Comparison of ENCODE assay signal across 38 cellular contexts in the genomic region with DNA sequence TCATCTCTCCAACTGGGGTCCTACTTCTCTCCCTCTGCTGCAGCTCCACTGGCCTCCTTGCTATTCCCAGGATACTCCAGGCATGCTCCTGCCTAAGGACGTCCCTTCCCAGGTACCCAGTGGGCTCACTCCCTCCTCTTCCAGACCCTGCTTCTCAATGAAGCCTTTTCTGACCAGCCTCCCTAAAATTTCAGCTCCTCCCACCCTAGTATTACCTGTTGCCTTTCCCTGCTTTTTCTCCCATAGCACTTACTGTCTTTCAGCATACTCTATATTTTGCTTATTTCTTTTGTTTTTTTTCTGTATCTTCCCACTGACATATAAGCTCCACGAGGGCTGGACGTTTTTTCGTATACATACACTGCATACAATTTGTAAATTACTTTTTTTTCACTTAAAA. TPM values are rescaled to one million over a fixed set of nuclear protein-coding genes. Genes with fewer than 3 reads are reported as not detected.
"Had no signal": no experiment of that assay in that cellular context is flagged by ENCODE, and none has a peak within 500 bp of the region (broad histone marks: within the 10 kb centered on the region; RNA-seq: fewer than 3 reads in every experiment).

No MANE protein-coding gene starts in this region.

- H3K36me3 Mint-ChIP-seq: activated CD8-positive, alpha-beta memory T cell treated with anti-CD3 and anti-CD28 coated beads, Interleukin-2, amount 10 ng/mL, durations not matched to agents 7 days and 5 days; activated naive CD4-positive, alpha-beta T cell treated with anti-CD3 and anti-CD28 coated beads, Interleukin-2, amount 10 ng/mL, durations not matched to agents 7 days and 5 days; activated naive CD8-positive, alpha-beta T cell treated with anti-CD3 and anti-CD28 coated beads, Interleukin-2, amount 10 ng/mL, durations not matched to agents 7 days and 5 days; brain had no signal

- H3K4me1 ChIP-seq: ascending aorta had no signal

- H3K4me1 Mint-ChIP-seq: activated CD4-positive, alpha-beta memory T cell treated with anti-CD3 and anti-CD28 coated beads, Interleukin-2, amount 10 ng/mL, durations not matched to agents 7 days and 5 days; activated CD4-positive, alpha-beta T cell treated with anti-CD3 and anti-CD28 coated beads, Interleukin-2, amount 10 ng/mL, durations not matched to agents 7 days and 5 days; activated CD8-positive, alpha-beta memory T cell treated with anti-CD3 and anti-CD28 coated beads, Interleukin-2, amount 10 ng/mL, durations not matched to agents 7 days and 5 days; activated naive CD4-positive, alpha-beta T cell treated with anti-CD3 and anti-CD28 coated beads, Interleukin-2, amount 10 ng/mL, durations not matched to agents 7 days and 5 days; activated naive CD4-positive, alpha-beta T cell treated with anti-CD3 and anti-CD28 coated beads, Interleukin-2, amount 50 U/mL, for 24 hours; activated naive CD8-positive, alpha-beta T cell treated with anti-CD3 and anti-CD28 coated beads, Interleukin-2, amount 10 ng/mL, durations not matched to agents 7 days and 5 days; brain; central memory CD8-positive, alpha-beta T cell had no signal

- DNase-seq: activated CD4-positive, alpha-beta memory T cell treated with anti-CD3 and anti-CD28 coated beads, Interleukin-2, amount 10 ng/mL, durations not matched to agents 7 days and 5 days; activated CD4-positive, alpha-beta T cell treated with anti-CD3 and anti-CD28 coated beads for 1 hour; activated CD4-positive, alpha-beta T cell treated with anti-CD3 and anti-CD28 coated beads for 4 hours; activated CD4-positive, alpha-beta T cell treated with anti-CD3 and anti-CD28 coated beads, Interleukin-2, amount 10 ng/mL, durations not matched to agents 7 days and 5 days; activated CD4-positive, alpha-beta T cell treated with anti-CD3 and anti-CD28 coated beads, Interleukin-2, amount 50 U/mL, for 48 hours; activated CD4-positive, CD25-positive, alpha-beta regulatory T cell; activated CD8-positive, alpha-beta memory T cell treated with anti-CD3 and anti-CD28 coated beads for 24 hours; activated CD8-positive, alpha-beta memory T cell treated with anti-CD3 and anti-CD28 coated beads, Interleukin-2, amount 10 ng/mL, durations not matched to agents 7 days and 5 days; activated CD8-positive, alpha-beta memory T cell treated with anti-CD3 and anti-CD28 coated beads, Interleukin-2, amount 50 U/mL, for 48 hours; activated CD8-positive, alpha-beta T cell treated with anti-CD3 and anti-CD28 coated beads, Interleukin-2, amount 10 ng/mL, durations not matched to agents 7 days and 5 days; activated effector memory CD4-positive, alpha-beta T cell treated with Interleukin-2 at 50 U/mL for 16 hours; activated gamma-delta T cell; activated naive CD4-positive, alpha-beta T cell treated with anti-CD3 and anti-CD28 coated beads, Interleukin-2, amount 10 ng/mL, durations not matched to agents 7 days and 5 days; activated naive CD4-positive, alpha-beta T cell treated with Interleukin-2 at 50 U/mL for 16 hours; activated naive CD8-positive, alpha-beta T cell treated with anti-CD3 and anti-CD28 coated beads, Interleukin-2, amount 10 ng/mL, durations not matched to agents 7 days and 5 days; activated naive CD8-positive, alpha-beta T cell treated with anti-CD3 and anti-CD28 coated beads, Interleukin-2, amount 50 U/mL, for 24 hours; activated T-cell treated with anti-CD3 and anti-CD28 coated beads, Interleukin-2, amount 50 U/mL, for 24 hours; activated T-cell treated with anti-CD3 and anti-CD28 coated beads, Interleukin-2, amount 50 U/mL, for 48 hours; amygdala; anterior cingulate cortex; caudate nucleus; cerebellar nuclear complex; SW 1271; T-helper 1 cell; T-helper 2 cell; T-helper 9 cell had no signal

- H3K27me3 ChIP-seq: ascending aorta had no signal

- H3K27ac Mint-ChIP-seq: activated CD4-positive, alpha-beta memory T cell treated with anti-CD3 and anti-CD28 coated beads, Interleukin-2, amount 10 ng/mL, durations not matched to agents 7 days and 5 days; activated CD4-positive, alpha-beta T cell treated with anti-CD3 and anti-CD28 coated beads, Interleukin-2, amount 10 ng/mL, durations not matched to agents 7 days and 5 days; activated CD8-positive, alpha-beta memory T cell treated with anti-CD3 and anti-CD28 coated beads, Interleukin-2, amount 10 ng/mL, durations not matched to agents 7 days and 5 days; activated CD8-positive, alpha-beta T cell treated with anti-CD3 and anti-CD28 coated beads, Interleukin-2, amount 10 ng/mL, durations not matched to agents 7 days and 5 days; activated naive CD4-positive, alpha-beta T cell treated with anti-CD3 and anti-CD28 coated beads, Interleukin-2, amount 10 ng/mL, durations not matched to agents 7 days and 5 days; activated naive CD4-positive, alpha-beta T cell treated with anti-CD3 and anti-CD28 coated beads, Interleukin-2, amount 50 U/mL, for 24 hours; activated naive CD8-positive, alpha-beta T cell; activated naive CD8-positive, alpha-beta T cell treated with anti-CD3 and anti-CD28 coated beads, Interleukin-2, amount 10 ng/mL, durations not matched to agents 7 days and 5 days; activated naive CD8-positive, alpha-beta T cell treated with anti-CD3 and anti-CD28 coated beads, Interleukin-2, amount 50 U/mL, for 24 hours; activated T-cell treated with anti-CD3 and anti-CD28 coated beads, Interleukin-2, amount 50 U/mL, for 24 hours; activated T-helper 2 cell treated with anti-CD3 and anti-CD28 coated beads, Interferon-gamma antibody, Interleukin-2, Interleukin-4, amounts not matched to agents 10 μg/mL and 5 μg/mL and 100 μg/mL, durations not matched to agents 14 hours and 24 hours and 36 hours; brain; T-helper 1 cell treated with Interleukin-12 subunit alpha and Interleukin-12 subunit beta and Interleukin-4 antibody, amounts not matched to agents 30 μg/mL and 1 μg/mL, for 36 hours; T-helper 2 cell treated with Interferon-gamma antibody and Interleukin-4, amounts not matched to agents 5 μg/mL and 100 μg/mL, for 36 hours had no signal

- H3K4me3 ChIP-seq: ascending aorta, cardiac muscle cell had no signal

- H3K27ac ChIP-seq: ascending aorta, cardiac muscle cell, VCaP had no signal

- H3K9me3 Mint-ChIP-seq: activated CD4-positive, alpha-beta memory T cell treated with anti-CD3 and anti-CD28 coated beads, Interleukin-2, amount 10 ng/mL, durations not matched to agents 7 days and 5 days; activated CD4-positive, alpha-beta T cell treated with anti-CD3 and anti-CD28 coated beads, Interleukin-2, amount 10 ng/mL, durations not matched to agents 7 days and 5 days; activated naive CD4-positive, alpha-beta T cell treated with anti-CD3 and anti-CD28 coated beads, Interleukin-2, amount 10 ng/mL, durations not matched to agents 7 days and 5 days; activated naive CD8-positive, alpha-beta T cell treated with anti-CD3 and anti-CD28 coated beads, Interleukin-2, amount 10 ng/mL, durations not matched to agents 7 days and 5 days; activated naive CD8-positive, alpha-beta T cell treated with anti-CD3 and anti-CD28 coated beads, Interleukin-2, amount 50 U/mL, for 24 hours; activated T-cell treated with anti-CD3 and anti-CD28 coated beads, Interleukin-2, amount 50 U/mL, for 24 hours; T-helper 1 cell treated with Interleukin-12 subunit alpha and Interleukin-12 subunit beta and Interleukin-4 antibody, amounts not matched to agents 30 μg/mL and 1 μg/mL, for 36 hours; T-helper 2 cell treated with Interferon-gamma antibody and Interleukin-4, amounts not matched to agents 5 μg/mL and 100 μg/mL, for 36 hours had no signal

- H3K36me3 ChIP-seq: ascending aorta, cardiac muscle cell had no signal

- ATAC-seq: activated CD4-positive, CD25-positive, alpha-beta regulatory T cell treated with anti-CD3 and anti-CD28 coated beads, Interleukin-2, amount 50 U/mL, for 24 hours; activated CD8-positive, alpha-beta memory T cell treated with anti-CD3 and anti-CD28 coated beads, Interleukin-2, amount 10 ng/mL, durations not matched to agents 7 days and 5 days; activated CD8-positive, alpha-beta T cell treated with anti-CD3 and anti-CD28 coated beads, Interleukin-2, amount 10 ng/mL, durations not matched to agents 7 days and 5 days; activated naive CD8-positive, alpha-beta T cell treated with anti-CD3 and anti-CD28 coated beads, Interleukin-2, amount 50 U/mL, for 24 hours had no signal

- H3K4me3 Mint-ChIP-seq: activated CD4-positive, alpha-beta memory T cell treated with anti-CD3 and anti-CD28 coated beads, Interleukin-2, amount 10 ng/mL, durations not matched to agents 7 days and 5 days; activated CD4-positive, alpha-beta T cell treated with anti-CD3 and anti-CD28 coated beads, Interleukin-2, amount 10 ng/mL, durations not matched to agents 7 days and 5 days; activated CD8-positive, alpha-beta memory T cell treated with anti-CD3 and anti-CD28 coated beads, Interleukin-2, amount 10 ng/mL, durations not matched to agents 7 days and 5 days; activated CD8-positive, alpha-beta T cell treated with anti-CD3 and anti-CD28 coated beads, Interleukin-2, amount 10 ng/mL, durations not matched to agents 7 days and 5 days; activated naive CD4-positive, alpha-beta T cell treated with anti-CD3 and anti-CD28 coated beads, Interleukin-2, amount 10 ng/mL, durations not matched to agents 7 days and 5 days; activated naive CD4-positive, alpha-beta T cell treated with anti-CD3 and anti-CD28 coated beads, Interleukin-2, amount 50 U/mL, for 24 hours; activated naive CD8-positive, alpha-beta T cell; activated naive CD8-positive, alpha-beta T cell treated with anti-CD3 and anti-CD28 coated beads, Interleukin-2, amount 10 ng/mL, durations not matched to agents 7 days and 5 days; activated naive CD8-positive, alpha-beta T cell treated with anti-CD3 and anti-CD28 coated beads, Interleukin-2, amount 50 U/mL, for 24 hours; activated T-cell treated with anti-CD3 and anti-CD28 coated beads, Interleukin-2, amount 50 U/mL, for 24 hours; brain; central memory CD8-positive, alpha-beta T cell; T-helper 1 cell treated with Interleukin-12 subunit alpha and Interleukin-12 subunit beta and Interleukin-4 antibody, amounts not matched to agents 30 μg/mL and 1 μg/mL, for 36 hours; T-helper 2 cell treated with Interferon-gamma antibody and Interleukin-4, amounts not matched to agents 5 μg/mL and 100 μg/mL, for 36 hours had no signal

- H3K9me3 ChIP-seq: ascending aorta had no signal

RNA-seq across cellular contexts. Expression of a gene that starts 26.1 kb away (rescaled TPM):
- total RNA-seq: activated CD4-positive, alpha-beta memory T cell treated with anti-CD3 and anti-CD28 coated beads, Interleukin-2, amount 10 ng/mL, durations not matched to agents 7 days and 5 days; activated CD4-positive, alpha-beta T cell treated with anti-CD3 and anti-CD28 coated beads, Interleukin-2, amount 10 ng/mL, durations not matched to agents 7 days and 5 days; activated CD8-positive, alpha-beta memory T cell treated with anti-CD3 and anti-CD28 coated beads, Interleukin-2, amount 10 ng/mL, durations not matched to agents 7 days and 5 days; activated CD8-positive, alpha-beta T cell treated with anti-CD3 and anti-CD28 coated beads, Interleukin-2, amount 10 ng/mL, durations not matched to agents 7 days and 5 days; bronchial epithelial cell had no signal
